In genomic region chr3:184249412-184250166, GRCh38 we compare ENCODE assay signal across 8 cellular contexts.
DNase-seq lines count a peak whose midpoint lies in the region; ATAC-seq, FAIRE-seq and TF ChIP-seq lines count a peak whose summit lies in the region.

TSS of gene EEF1AKMT4 (plus strand) at chr3:184249672. CDS start at chr3:184249695, 23 bp downstream.

- H3K4me3 ChIP-seq in RWPE2 (ENCODE audit: severe bottlenecking): peak within 1 kb of the TSS; percentile 92

- H3K4me3 Mint-ChIP-seq in nephron progenitor cell: peak within 1 kb of the TSS; percentile 95
- H3K4me3 Mint-ChIP-seq in stimulated activated naive CD8-positive, alpha-beta T cell treated with anti-CD3 and anti-CD28 coated beads, Interleukin-15, amount 100 ng/mL, for 72 hours: peak within 1 kb of the TSS; percentile 98 to 99

- peak; percentile 95 for FAIRE-seq in H54 (lab: Jason Lieb, UNC)

- peaks cover 19% of the 10 kb centered on the region for H3K4me1 Mint-ChIP-seq in nephron progenitor cell
- H3K4me1 Mint-ChIP-seq in stimulated activated naive CD8-positive, alpha-beta T cell treated with anti-CD3 and anti-CD28 coated beads, Interleukin-15, amount 100 ng/mL, for 72 hours: peaks cover 26% of the 10 kb centered on the region

- H3K27ac ChIP-seq in RWPE2 (ENCODE audit: poor library complexity, severe bottlenecking): peak within 1 kb of the TSS; percentile 85

- ATAC-seq in RWPE2 (ENCODE audit: low read depth): peak; percentile 93
- peak; percentile 94 for ATAC-seq in stimulated activated naive CD8-positive, alpha-beta T cell treated with anti-CD3 and anti-CD28 coated beads, Interleukin-15, amount 100 ng/mL, for 72 hours

- H3K9me3 ChIP-seq in ES-I3 (ENCODE audit: control insufficient read depth, insufficient read depth, low read length) (no peaks in the 10 kb centered on the region), RWPE2 (ENCODE audit: severe bottlenecking) (no peaks in the 10 kb centered on the region)

- H3K27ac Mint-ChIP-seq in nephron progenitor cell: peak within 1 kb of the TSS; percentile 99
- H3K27ac Mint-ChIP-seq in stimulated activated naive CD8-positive, alpha-beta T cell treated with anti-CD3 and anti-CD28 coated beads, Interleukin-15, amount 100 ng/mL, for 72 hours: peak within 1 kb of the TSS; percentile 99

- no peaks in the 10 kb centered on the region for H3K9me3 Mint-ChIP-seq in nephron progenitor cell
- no peaks in the 10 kb centered on the region for H3K9me3 Mint-ChIP-seq in stimulated activated naive CD8-positive, alpha-beta T cell treated with anti-CD3 and anti-CD28 coated beads, Interleukin-15, amount 100 ng/mL, for 72 hours

- H3K36me3 ChIP-seq in ES-I3 (ENCODE audit: insufficient read depth, low read length) (no peaks in the 10 kb centered on the region), RWPE2 (ENCODE audit: low read depth) (peaks cover 15% of the 10 kb centered on the region)

- H3K9ac ChIP-seq in ES-I3 (ENCODE audit: low read depth, low read length): peak within 1 kb of the TSS; percentile 80

- peaks cover 7% of the 10 kb centered on the region for H3K36me3 Mint-ChIP-seq in nephron progenitor cell (ENCODE audit: low read depth)

- peaks cover 17% of the 10 kb centered on the region for H3K27me3 Mint-ChIP-seq in nephron progenitor cell (ENCODE audit: low read depth, poor library complexity)
- no peaks in the 10 kb centered on the region for H3K27me3 Mint-ChIP-seq in stimulated activated naive CD8-positive, alpha-beta T cell treated with anti-CD3 and anti-CD28 coated beads, Interleukin-15, amount 100 ng/mL, for 72 hours

- H3K27me3 ChIP-seq in RWPE2 (ENCODE audit: insufficient read depth, poor library complexity, severe bottlenecking): no peaks in the 10 kb centered on the region

- peak; percentile 98 for DNase-seq in H54 (ENCODE audit: insufficient read length, low spot score)
- DNase-seq in LoVo (ENCODE audit: low spot score): peak; percentile 98
- DNase-seq in RWPE2 (ENCODE audit: low spot score): peak; percentile 97
- DNase-seq in activated effector memory CD4-positive, alpha-beta T cell treated with Interleukin-2 at 50 U/mL for 16 hours: peak; percentile 94
- peak; percentile 97 for DNase-seq in fibroblast of the conjunctiva (ENCODE audit: low read depth)
- peak; percentile 96 for DNase-seq in nephron progenitor cell
- DNase-seq in stimulated activated naive CD8-positive, alpha-beta T cell treated with anti-CD3 and anti-CD28 coated beads, Interleukin-15, amount 100 ng/mL, for 72 hours: peak; percentile 96 to 99

- H3K4me1 ChIP-seq in ES-I3 (ENCODE audit: insufficient read depth, low read length): no peaks in the 10 kb centered on the region
- no peaks in the 10 kb centered on the region for H3K4me1 ChIP-seq in RWPE2 (ENCODE audit: insufficient read depth, poor library complexity, severe bottlenecking)

- peak; percentile 51 for TF ChIP-seq POLR2A in H54 (IDR thresholded peaks at IDR 0.05; ENCODE audit: low read depth, low read length)

- TF ChIP-seq CTCF in RWPE2 (IDR thresholded peaks at IDR 0.05; ENCODE audit: poor library complexity, severe bottlenecking): no peak
- TF ChIP-seq CTCF in nephron progenitor cell (IDR thresholded peaks at IDR 0.05): no peak

Comparison
In these comparisons a context has a peak if more than half of its experiments do, and no peak if none do; other contexts are left out.
1. Peak in every context shown above with its lines: DNase-seq, ATAC-seq, H3K4me3 ChIP-seq and H3K27ac ChIP-seq.